ENCODE assay signal across 8 cellular contexts in genomic region chr13:106566682-106567420, GRCh38. TPM values are rescaled to one million over a fixed set of nuclear protein-coding genes. Genes with fewer than 3 reads are reported as not detected.
DNase-seq lines count a peak whose midpoint lies in the region; ATAC-seq and TF ChIP-seq lines count a peak whose summit lies in the region.

No MANE protein-coding gene starts in this region.

- H3K27ac ChIP-seq in C4-2B, result peak overlapping the region; percentile 96

- ATAC-seq in GM18858 (IDR thresholded peaks at IDR 0.05; ENCODE audit: unreplicated experiment), result peak; percentile 22
- peak; percentile 42 for ATAC-seq in HG03039 (IDR thresholded peaks at IDR 0.05; ENCODE audit: unreplicated experiment)
- peak; percentile 7 to 9 (median 8) for ATAC-seq in natural killer cell

- H3K36me3 Mint-ChIP-seq in natural killer cell, result no peaks in the 10 kb centered on the region

- peak overlapping the region; percentile 97 for H3K4me3 Mint-ChIP-seq in natural killer cell

- H3K4me3 ChIP-seq in fibroblast of the aortic adventitia (ENCODE audit: low read depth, low read length), result peak overlapping the region; percentile 87

- H3K27ac Mint-ChIP-seq in natural killer cell, result peak overlapping the region; percentile 96 to 99

- H3K9me3 Mint-ChIP-seq in natural killer cell, result no peaks in the 10 kb centered on the region

- H3K4me1 Mint-ChIP-seq in natural killer cell, result peaks cover 73 to 75% of the 10 kb centered on the region in 2 donors

- TF ChIP-seq CTCF in C4-2B (conservative IDR thresholded peaks at IDR 0.05), result no peak
- no peak for TF ChIP-seq CTCF in fibroblast of the aortic adventitia (IDR thresholded peaks at IDR 0.05; ENCODE audit: insufficient read depth, low read length)
- TF ChIP-seq CTCF in natural killer cell (IDR thresholded peaks at IDR 0.05), result no peak

- no peaks in the 10 kb centered on the region for H3K27me3 Mint-ChIP-seq in natural killer cell (ENCODE audit: low read depth in 2 of 2)

- DNase-seq in NCI-H2171 treated with DMSO at 0.1 percent for 48 hours (lab: John Stamatoyannopoulos, UW) (peak; percentile 38), fibroblast of the aortic adventitia (ENCODE audit: low read depth) (peak; percentile 52), natural killer cell (no peak), ureter (ENCODE audit: low spot score) (peak; percentile 77)
- DNase-seq in activated CD8-positive, alpha-beta memory T cell treated with anti-CD3 and anti-CD28 coated beads, Interleukin-2, amount 50 U/mL, for 48 hours, result peak; percentile 75

- intact Hi-C loops in natural killer cell (cut with micrococcal nuclease), result loop anchor here (2.0 to 5.0 kb wide), 2 partner anchors 16 to 1430 kb away; no protein-coding TSS in a partner anchor

RNA-seq across cellular contexts. Expression of gene ARGLU1, which starts 1.1 kb away (rescaled TPM):
- total RNA-seq in fibroblast of the aortic adventitia (ENCODE audit: low replicate concordance), result 41.8 and 64.1 TPM in 2 replicates
- total RNA-seq in natural killer cell, result 100 to 1,000 TPM; 158 to 179 (median 161) TPM
- total RNA-seq in ureter, result 112 TPM

RNA-seq across cellular contexts. Expression of gene EFNB2, which starts 31.4 kb away (rescaled TPM):
- total RNA-seq in fibroblast of the aortic adventitia (ENCODE audit: low replicate concordance), result 3.4 and 5.5 TPM in 2 replicates
- under 1 TPM; 0.16 to 0.33 (median 0.33) TPM for total RNA-seq in natural killer cell
- total RNA-seq in ureter, result 26.4 TPM
